In the genomic region with DNA sequence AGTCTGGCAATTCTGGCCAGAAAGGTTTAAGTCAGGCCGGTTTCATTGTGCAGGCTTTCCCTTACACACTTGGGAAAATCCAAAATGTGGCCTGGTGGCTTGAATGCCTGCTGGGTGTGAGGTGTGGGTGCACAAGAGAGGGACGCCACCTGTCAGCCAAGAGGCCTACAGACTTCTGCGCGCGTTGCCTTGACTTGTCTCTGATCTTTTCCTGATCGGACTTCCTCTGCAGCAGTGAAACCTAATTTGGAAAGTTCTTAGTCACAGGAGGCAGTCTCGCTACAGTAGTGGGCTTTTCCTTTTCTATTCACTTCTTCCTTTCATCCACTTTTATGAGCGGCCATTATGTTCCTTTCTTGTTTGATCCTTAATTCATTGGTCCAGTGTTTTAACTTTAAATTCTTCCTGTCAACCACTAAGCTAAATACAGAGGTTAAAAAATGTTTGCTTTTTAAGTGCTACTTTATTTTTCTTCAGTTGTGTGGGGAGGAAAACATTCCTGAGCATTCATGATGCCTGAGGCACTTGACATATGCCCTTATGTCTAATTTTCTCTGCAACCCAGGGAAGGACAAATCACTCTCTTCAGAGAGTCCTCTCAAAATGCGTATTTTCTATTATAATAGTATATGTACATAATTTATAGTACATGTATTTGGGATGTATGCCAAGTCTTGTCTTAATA, we compare ENCODE assay signal across 3 cellular contexts.
TF ChIP-seq lines count a peak whose summit lies in the region.

No MANE protein-coding gene starts in this region.

TF ChIP-seq in GM12891, 5 proteins besides CTCF, POLR2A, EP300 and RAD21 (continued from another document):
- TF ChIP-seq PAX5 (IDR thresholded peaks at IDR 0.05; ENCODE audit: insufficient read depth, low read length, severe bottlenecking) (no peak), SPI1 (IDR thresholded peaks at IDR 0.05; ENCODE audit: low read depth, low read length) (peak; percentile 53; the same call in 1 of the 2 replicates), POU2F2 (IDR thresholded peaks at IDR 0.05; ENCODE audit: low read depth, low read length) (no peak)

TF ChIP-seq in K562, 482 proteins besides CTCF, POLR2A, EP300 and RAD21 (continued from another document):
- TF ChIP-seq ZNF668 (CRISPR knock-in tag; IDR thresholded peaks at IDR 0.05) (no peak), ZNF586 (CRISPR knock-in tag; conservative IDR thresholded peaks at IDR 0.05) (no peak), ETV5 (CRISPR knock-in tag; IDR thresholded peaks at IDR 0.05; ENCODE audit: low read depth) (no peak), SLC30A9 (CRISPR knock-in tag; IDR thresholded peaks at IDR 0.05) (no peak), ZFP36 (IDR thresholded peaks at IDR 0.05; ENCODE audit: low read depth, low read length, partially characterized antibody) (no peak), ZNF696 (CRISPR knock-in tag; conservative IDR thresholded peaks at IDR 0.05) (no peak), ZNF121 (CRISPR knock-in tag; conservative IDR thresholded peaks at IDR 0.05) (no peak), MTA1 (IDR thresholded peaks at IDR 0.05; ENCODE audit: borderline replicate concordance) (no peak), ESRRA (IDR thresholded peaks at IDR 0.05; ENCODE audit: borderline replicate concordance, low read depth) (no peak)
- TF ChIP-seq, protein P1, sequence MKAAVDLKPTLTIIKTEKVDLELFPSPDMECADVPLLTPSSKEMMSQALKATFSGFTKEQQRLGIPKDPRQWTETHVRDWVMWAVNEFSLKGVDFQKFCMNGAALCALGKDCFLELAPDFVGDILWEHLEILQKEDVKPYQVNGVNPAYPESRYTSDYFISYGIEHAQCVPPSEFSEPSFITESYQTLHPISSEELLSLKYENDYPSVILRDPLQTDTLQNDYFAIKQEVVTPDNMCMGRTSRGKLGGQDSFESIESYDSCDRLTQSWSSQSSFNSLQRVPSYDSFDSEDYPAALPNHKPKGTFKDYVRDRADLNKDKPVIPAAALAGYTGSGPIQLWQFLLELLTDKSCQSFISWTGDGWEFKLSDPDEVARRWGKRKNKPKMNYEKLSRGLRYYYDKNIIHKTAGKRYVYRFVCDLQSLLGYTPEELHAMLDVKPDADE (conservative IDR thresholded peaks at IDR 0.05; ENCODE audit: control insufficient read depth, low read depth, low read length): no peak
- TF ChIP-seq, protein P2, sequence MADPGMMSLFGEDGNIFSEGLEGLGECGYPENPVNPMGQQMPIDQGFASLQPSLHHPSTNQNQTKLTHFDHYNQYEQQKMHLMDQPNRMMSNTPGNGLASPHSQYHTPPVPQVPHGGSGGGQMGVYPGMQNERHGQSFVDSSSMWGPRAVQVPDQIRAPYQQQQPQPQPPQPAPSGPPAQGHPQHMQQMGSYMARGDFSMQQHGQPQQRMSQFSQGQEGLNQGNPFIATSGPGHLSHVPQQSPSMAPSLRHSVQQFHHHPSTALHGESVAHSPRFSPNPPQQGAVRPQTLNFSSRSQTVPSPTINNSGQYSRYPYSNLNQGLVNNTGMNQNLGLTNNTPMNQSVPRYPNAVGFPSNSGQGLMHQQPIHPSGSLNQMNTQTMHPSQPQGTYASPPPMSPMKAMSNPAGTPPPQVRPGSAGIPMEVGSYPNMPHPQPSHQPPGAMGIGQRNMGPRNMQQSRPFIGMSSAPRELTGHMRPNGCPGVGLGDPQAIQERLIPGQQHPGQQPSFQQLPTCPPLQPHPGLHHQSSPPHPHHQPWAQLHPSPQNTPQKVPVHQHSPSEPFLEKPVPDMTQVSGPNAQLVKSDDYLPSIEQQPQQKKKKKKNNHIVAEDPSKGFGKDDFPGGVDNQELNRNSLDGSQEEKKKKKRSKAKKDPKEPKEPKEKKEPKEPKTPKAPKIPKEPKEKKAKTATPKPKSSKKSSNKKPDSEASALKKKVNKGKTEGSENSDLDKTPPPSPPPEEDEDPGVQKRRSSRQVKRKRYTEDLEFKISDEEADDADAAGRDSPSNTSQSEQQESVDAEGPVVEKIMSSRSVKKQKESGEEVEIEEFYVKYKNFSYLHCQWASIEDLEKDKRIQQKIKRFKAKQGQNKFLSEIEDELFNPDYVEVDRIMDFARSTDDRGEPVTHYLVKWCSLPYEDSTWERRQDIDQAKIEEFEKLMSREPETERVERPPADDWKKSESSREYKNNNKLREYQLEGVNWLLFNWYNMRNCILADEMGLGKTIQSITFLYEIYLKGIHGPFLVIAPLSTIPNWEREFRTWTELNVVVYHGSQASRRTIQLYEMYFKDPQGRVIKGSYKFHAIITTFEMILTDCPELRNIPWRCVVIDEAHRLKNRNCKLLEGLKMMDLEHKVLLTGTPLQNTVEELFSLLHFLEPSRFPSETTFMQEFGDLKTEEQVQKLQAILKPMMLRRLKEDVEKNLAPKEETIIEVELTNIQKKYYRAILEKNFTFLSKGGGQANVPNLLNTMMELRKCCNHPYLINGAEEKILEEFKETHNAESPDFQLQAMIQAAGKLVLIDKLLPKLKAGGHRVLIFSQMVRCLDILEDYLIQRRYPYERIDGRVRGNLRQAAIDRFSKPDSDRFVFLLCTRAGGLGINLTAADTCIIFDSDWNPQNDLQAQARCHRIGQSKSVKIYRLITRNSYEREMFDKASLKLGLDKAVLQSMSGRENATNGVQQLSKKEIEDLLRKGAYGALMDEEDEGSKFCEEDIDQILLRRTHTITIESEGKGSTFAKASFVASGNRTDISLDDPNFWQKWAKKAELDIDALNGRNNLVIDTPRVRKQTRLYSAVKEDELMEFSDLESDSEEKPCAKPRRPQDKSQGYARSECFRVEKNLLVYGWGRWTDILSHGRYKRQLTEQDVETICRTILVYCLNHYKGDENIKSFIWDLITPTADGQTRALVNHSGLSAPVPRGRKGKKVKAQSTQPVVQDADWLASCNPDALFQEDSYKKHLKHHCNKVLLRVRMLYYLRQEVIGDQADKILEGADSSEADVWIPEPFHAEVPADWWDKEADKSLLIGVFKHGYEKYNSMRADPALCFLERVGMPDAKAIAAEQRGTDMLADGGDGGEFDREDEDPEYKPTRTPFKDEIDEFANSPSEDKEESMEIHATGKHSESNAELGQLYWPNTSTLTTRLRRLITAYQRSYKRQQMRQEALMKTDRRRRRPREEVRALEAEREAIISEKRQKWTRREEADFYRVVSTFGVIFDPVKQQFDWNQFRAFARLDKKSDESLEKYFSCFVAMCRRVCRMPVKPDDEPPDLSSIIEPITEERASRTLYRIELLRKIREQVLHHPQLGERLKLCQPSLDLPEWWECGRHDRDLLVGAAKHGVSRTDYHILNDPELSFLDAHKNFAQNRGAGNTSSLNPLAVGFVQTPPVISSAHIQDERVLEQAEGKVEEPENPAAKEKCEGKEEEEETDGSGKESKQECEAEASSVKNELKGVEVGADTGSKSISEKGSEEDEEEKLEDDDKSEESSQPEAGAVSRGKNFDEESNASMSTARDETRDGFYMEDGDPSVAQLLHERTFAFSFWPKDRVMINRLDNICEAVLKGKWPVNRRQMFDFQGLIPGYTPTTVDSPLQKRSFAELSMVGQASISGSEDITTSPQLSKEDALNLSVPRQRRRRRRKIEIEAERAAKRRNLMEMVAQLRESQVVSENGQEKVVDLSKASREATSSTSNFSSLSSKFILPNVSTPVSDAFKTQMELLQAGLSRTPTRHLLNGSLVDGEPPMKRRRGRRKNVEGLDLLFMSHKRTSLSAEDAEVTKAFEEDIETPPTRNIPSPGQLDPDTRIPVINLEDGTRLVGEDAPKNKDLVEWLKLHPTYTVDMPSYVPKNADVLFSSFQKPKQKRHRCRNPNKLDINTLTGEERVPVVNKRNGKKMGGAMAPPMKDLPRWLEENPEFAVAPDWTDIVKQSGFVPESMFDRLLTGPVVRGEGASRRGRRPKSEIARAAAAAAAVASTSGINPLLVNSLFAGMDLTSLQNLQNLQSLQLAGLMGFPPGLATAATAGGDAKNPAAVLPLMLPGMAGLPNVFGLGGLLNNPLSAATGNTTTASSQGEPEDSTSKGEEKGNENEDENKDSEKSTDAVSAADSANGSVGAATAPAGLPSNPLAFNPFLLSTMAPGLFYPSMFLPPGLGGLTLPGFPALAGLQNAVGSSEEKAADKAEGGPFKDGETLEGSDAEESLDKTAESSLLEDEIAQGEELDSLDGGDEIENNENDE (IDR thresholded peaks at IDR 0.05; ENCODE audit: low read depth, low read length): no peak

TF ChIP-seq in GM23338, 12 proteins besides CTCF, POLR2A, EP300 and RAD21 (continued from another document and continues in another):
- TF ChIP-seq ZNF331 (CRISPR knock-in tag; IDR thresholded peaks at IDR 0.05; ENCODE audit: low read depth) (no peak), EZH2 (IDR thresholded peaks at IDR 0.05; ENCODE audit: low read depth, unreplicated experiment) (no peak), STAT1 (IDR thresholded peaks at IDR 0.05; ENCODE audit: unreplicated experiment) (no peak), JUNB (IDR thresholded peaks at IDR 0.05; ENCODE audit: unreplicated experiment) (no peak), CREB1 (CRISPR knock-in tag; IDR thresholded peaks at IDR 0.05; ENCODE audit: low read depth) (no peak), POLR2AphosphoS5 (IDR thresholded peaks at IDR 0.05; ENCODE audit: low read depth) (no peak), ZNF114 (CRISPR knock-in tag; IDR thresholded peaks at IDR 0.05) (no peak)
- TF ChIP-seq, protein P3, sequence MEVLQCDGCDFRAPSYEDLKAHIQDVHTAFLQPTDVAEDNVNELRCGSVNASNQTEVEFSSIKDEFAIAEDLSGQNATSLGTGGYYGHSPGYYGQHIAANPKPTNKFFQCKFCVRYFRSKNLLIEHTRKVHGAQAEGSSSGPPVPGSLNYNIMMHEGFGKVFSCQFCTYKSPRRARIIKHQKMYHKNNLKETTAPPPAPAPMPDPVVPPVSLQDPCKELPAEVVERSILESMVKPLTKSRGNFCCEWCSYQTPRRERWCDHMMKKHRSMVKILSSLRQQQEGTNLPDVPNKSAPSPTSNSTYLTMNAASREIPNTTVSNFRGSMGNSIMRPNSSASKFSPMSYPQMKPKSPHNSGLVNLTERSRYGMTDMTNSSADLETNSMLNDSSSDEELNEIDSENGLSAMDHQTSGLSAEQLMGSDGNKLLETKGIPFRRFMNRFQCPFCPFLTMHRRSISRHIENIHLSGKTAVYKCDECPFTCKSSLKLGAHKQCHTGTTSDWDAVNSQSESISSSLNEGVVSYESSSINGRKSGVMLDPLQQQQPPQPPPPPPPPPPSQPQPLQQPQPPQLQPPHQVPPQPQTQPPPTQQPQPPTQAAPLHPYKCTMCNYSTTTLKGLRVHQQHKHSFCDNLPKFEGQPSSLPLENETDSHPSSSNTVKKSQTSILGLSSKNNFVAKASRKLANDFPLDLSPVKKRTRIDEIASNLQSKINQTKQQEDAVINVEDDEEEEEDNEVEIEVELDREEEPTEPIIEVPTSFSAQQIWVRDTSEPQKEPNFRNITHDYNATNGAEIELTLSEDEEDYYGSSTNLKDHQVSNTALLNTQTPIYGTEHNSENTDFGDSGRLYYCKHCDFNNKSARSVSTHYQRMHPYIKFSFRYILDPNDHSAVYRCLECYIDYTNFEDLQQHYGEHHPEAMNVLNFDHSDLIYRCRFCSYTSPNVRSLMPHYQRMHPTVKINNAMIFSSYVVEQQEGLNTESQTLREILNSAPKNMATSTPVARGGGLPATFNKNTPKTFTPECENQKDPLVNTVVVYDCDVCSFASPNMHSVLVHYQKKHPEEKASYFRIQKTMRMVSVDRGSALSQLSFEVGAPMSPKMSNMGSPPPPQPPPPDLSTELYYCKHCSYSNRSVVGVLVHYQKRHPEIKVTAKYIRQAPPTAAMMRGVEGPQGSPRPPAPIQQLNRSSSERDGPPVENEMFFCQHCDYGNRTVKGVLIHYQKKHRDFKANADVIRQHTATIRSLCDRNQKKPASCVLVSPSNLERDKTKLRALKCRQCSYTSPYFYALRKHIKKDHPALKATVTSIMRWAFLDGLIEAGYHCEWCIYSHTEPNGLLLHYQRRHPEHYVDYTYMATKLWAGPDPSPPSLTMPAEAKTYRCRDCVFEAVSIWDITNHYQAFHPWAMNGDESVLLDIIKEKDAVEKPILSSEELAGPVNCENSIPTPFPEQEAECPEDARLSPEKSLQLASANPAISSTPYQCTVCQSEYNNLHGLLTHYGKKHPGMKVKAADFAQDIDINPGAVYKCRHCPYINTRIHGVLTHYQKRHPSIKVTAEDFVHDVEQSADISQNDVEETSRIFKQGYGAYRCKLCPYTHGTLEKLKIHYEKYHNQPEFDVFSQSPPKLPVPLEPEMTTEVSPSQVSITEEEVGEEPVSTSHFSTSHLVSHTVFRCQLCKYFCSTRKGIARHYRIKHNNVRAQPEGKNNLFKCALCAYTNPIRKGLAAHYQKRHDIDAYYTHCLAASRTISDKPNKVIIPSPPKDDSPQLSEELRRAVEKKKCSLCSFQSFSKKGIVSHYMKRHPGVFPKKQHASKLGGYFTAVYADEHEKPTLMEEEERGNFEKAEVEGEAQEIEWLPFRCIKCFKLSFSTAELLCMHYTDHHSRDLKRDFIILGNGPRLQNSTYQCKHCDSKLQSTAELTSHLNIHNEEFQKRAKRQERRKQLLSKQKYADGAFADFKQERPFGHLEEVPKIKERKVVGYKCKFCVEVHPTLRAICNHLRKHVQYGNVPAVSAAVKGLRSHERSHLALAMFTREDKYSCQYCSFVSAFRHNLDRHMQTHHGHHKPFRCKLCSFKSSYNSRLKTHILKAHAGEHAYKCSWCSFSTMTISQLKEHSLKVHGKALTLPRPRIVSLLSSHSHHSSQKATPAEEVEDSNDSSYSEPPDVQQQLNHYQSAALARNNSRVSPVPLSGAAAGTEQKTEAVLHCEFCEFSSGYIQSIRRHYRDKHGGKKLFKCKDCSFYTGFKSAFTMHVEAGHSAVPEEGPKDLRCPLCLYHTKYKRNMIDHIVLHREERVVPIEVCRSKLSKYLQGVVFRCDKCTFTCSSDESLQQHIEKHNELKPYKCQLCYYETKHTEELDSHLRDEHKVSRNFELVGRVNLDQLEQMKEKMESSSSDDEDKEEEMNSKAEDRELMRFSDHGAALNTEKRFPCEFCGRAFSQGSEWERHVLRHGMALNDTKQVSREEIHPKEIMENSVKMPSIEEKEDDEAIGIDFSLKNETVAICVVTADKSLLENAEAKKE (CRISPR knock-in tag; IDR thresholded peaks at IDR 0.05): no peak
- TF ChIP-seq, protein P1 (IDR thresholded peaks at IDR 0.05): no peak
- TF ChIP-seq, protein P4, sequence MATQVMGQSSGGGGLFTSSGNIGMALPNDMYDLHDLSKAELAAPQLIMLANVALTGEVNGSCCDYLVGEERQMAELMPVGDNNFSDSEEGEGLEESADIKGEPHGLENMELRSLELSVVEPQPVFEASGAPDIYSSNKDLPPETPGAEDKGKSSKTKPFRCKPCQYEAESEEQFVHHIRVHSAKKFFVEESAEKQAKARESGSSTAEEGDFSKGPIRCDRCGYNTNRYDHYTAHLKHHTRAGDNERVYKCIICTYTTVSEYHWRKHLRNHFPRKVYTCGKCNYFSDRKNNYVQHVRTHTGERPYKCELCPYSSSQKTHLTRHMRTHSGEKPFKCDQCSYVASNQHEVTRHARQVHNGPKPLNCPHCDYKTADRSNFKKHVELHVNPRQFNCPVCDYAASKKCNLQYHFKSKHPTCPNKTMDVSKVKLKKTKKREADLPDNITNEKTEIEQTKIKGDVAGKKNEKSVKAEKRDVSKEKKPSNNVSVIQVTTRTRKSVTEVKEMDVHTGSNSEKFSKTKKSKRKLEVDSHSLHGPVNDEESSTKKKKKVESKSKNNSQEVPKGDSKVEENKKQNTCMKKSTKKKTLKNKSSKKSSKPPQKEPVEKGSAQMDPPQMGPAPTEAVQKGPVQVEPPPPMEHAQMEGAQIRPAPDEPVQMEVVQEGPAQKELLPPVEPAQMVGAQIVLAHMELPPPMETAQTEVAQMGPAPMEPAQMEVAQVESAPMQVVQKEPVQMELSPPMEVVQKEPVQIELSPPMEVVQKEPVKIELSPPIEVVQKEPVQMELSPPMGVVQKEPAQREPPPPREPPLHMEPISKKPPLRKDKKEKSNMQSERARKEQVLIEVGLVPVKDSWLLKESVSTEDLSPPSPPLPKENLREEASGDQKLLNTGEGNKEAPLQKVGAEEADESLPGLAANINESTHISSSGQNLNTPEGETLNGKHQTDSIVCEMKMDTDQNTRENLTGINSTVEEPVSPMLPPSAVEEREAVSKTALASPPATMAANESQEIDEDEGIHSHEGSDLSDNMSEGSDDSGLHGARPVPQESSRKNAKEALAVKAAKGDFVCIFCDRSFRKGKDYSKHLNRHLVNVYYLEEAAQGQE (IDR thresholded peaks at IDR 0.05; ENCODE audit: unreplicated experiment): no peak
